In the genomic region with DNA sequence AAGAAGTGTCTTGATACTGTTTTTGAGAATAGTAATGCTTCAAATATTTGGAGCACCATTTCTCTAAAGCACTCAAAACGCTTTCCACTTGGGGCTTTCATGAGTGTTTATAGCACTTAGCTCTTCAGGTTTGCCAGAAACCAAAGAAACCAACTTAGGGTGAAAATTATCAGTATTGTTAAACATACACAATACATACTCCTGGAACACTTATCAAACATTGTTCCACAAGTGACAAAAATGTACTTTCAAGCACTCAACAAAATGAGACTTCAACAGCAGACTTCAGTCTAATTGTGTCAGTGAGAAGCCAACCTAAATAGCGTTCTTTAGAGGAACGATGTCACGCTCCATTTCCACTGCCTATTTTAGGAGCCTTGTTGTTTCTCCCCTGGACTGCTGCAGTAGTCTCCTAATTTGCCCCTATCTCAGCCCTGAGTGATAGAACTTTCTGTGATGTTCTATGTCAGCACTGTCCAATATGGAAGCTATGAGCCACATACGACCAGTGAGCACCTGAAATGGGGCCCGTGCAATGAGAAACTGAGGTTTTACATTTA, we compare ENCODE assay signal across 25 cellular contexts.
"Had no signal": no experiment of that assay in that cellular context is flagged by ENCODE, and none has a peak within 500 bp of the region (broad histone marks: within the 10 kb centered on the region; RNA-seq: fewer than 3 reads in every experiment).

No MANE protein-coding gene starts in this region.

- H3K27ac Mint-ChIP-seq: activated CD8-positive, alpha-beta T cell treated with anti-CD3 and anti-CD28 coated beads, Interleukin-2, amount 10 ng/mL, durations not matched to agents 7 days and 5 days; activated naive CD4-positive, alpha-beta T cell treated with anti-CD3 and anti-CD28 coated beads, Interleukin-2, amount 50 U/mL, for 24 hours; naive thymus-derived CD4-positive, alpha-beta T cell had no signal

- H3K4me3 Mint-ChIP-seq: activated CD8-positive, alpha-beta T cell treated with anti-CD3 and anti-CD28 coated beads, Interleukin-2, amount 10 ng/mL, durations not matched to agents 7 days and 5 days; activated naive CD4-positive, alpha-beta T cell treated with anti-CD3 and anti-CD28 coated beads, Interleukin-2, amount 50 U/mL, for 24 hours; naive thymus-derived CD4-positive, alpha-beta T cell; neural crest cell had no signal

- ATAC-seq: activated CD8-positive, alpha-beta T cell treated with anti-CD3 and anti-CD28 coated beads, Interleukin-2, amount 10 ng/mL, durations not matched to agents 7 days and 5 days; body of pancreas; foreskin keratinocyte; naive thymus-derived CD4-positive, alpha-beta T cell; right lobe of liver had no signal

- H3K9me3 ChIP-seq: body of pancreas, lower lobe of right lung, right lobe of liver, stomach, suprapubic skin, uterus had no signal

- H3K36me3 Mint-ChIP-seq: activated naive CD4-positive, alpha-beta T cell treated with anti-CD3 and anti-CD28 coated beads, Interleukin-2, amount 50 U/mL, for 24 hours had no signal

- H3K4me1 Mint-ChIP-seq: activated naive CD4-positive, alpha-beta T cell treated with anti-CD3 and anti-CD28 coated beads, Interleukin-2, amount 50 U/mL, for 24 hours had no signal

- H3K27me3 ChIP-seq: body of pancreas, foreskin keratinocyte, right lobe of liver, stomach, suprapubic skin, uterus had no signal

- H3K36me3 ChIP-seq: cardiac muscle cell, lower lobe of right lung, right lobe of liver, stomach, suprapubic skin, uterus had no signal

- DNase-seq: activated CD4-positive, alpha-beta T cell treated with anti-CD3 and anti-CD28 coated beads, Interleukin-2, amount 50 U/mL, for 1 hour; activated CD4-positive, CD25-positive, alpha-beta regulatory T cell treated with anti-CD3 and anti-CD28 coated beads, Interleukin-2, amount 50 U/mL, for 72 hours; activated CD8-positive, alpha-beta T cell treated with anti-CD3 and anti-CD28 coated beads, Interleukin-2, amount 10 ng/mL, durations not matched to agents 7 days and 5 days; activated gamma-delta T cell treated with Interleukin-2 at 50 U/mL for 16 hours; activated T-cell treated with anti-CD3 and anti-CD28 coated beads, Interleukin-2, amount 50 U/mL, for 1 hour; anterior cingulate cortex; body of pancreas; cortex of kidney; effector CD4-positive, alpha-beta T cell; foreskin keratinocyte; kidney; lower lobe of right lung; naive thymus-derived CD4-positive, alpha-beta T cell; posterior cingulate gyrus; right lobe of liver; stimulated activated CD4-positive, alpha-beta T cell treated with anti-CD3 and anti-CD28 coated beads, Interleukin-1b, Interleukin-23, amount 100 ng/mL, for 48 hours; stomach; trophoblast cell; uterus had no signal

- H3K4me1 ChIP-seq: body of pancreas, foreskin keratinocyte, lower lobe of right lung, right lobe of liver, stomach, uterus had no signal

- H3K27ac ChIP-seq: body of pancreas, cardiac muscle cell, foreskin keratinocyte, lower lobe of right lung, right lobe of liver, skin epidermis, stomach, suprapubic skin, uterus, VCaP had no signal

- H3K27me3 Mint-ChIP-seq: activated naive CD4-positive, alpha-beta T cell treated with anti-CD3 and anti-CD28 coated beads, Interleukin-2, amount 50 U/mL, for 24 hours had no signal

- H3K4me3 ChIP-seq: body of pancreas, cardiac muscle cell, lower lobe of right lung, right lobe of liver, skin epidermis, stomach, suprapubic skin, uterus had no signal

- H3K9me3 Mint-ChIP-seq: activated naive CD4-positive, alpha-beta T cell treated with anti-CD3 and anti-CD28 coated beads, Interleukin-2, amount 50 U/mL, for 24 hours had no signal
